In genomic region chr11:22703561-22703960, GRCh38 we compare ENCODE assay signal across 10 cellular contexts. TPM values are rescaled to one million over a fixed set of nuclear protein-coding genes. Genes with fewer than 3 reads are reported as not detected.
A peak's percentile ranks its signal among the peaks of the same experiment; 100 is the strongest.
DNase-seq lines count a peak whose midpoint lies in the region; ATAC-seq and TF ChIP-seq lines count a peak whose summit lies in the region.
"Had no signal": no experiment of that assay in that cellular context is flagged by ENCODE, and none has a peak within 500 bp of the region (broad histone marks: within the 10 kb centered on the region; RNA-seq: fewer than 3 reads in every experiment).

No MANE protein-coding gene starts in this region.

- peak; percentile 40 for ATAC-seq in foreskin keratinocyte
- no peak for ATAC-seq in GM18511 (IDR thresholded peaks at IDR 0.05; ENCODE audit: unreplicated experiment)

- no peaks in the 10 kb centered on the region for H3K27me3 Mint-ChIP-seq in MCF 10A (ENCODE audit: insufficient read depth, unreplicated experiment)

- H3K27ac ChIP-seq in breast epithelium (no peak overlapping the region), foreskin keratinocyte (no peak overlapping the region), skeletal muscle tissue (ENCODE audit: low read depth, low read length) (peak overlapping the region; percentile 19)
- H3K27ac ChIP-seq: WERI-Rb-1 had no signal

- no peaks in the 10 kb centered on the region for H3K9me3 Mint-ChIP-seq in MCF 10A (ENCODE audit: unreplicated experiment)

- no TSS peak for BruUV-seq in MCF 10A (replicated peaks; lab: Mats Ljungman, UMichigan)

- no peaks in the 10 kb centered on the region for H3K27me3 ChIP-seq in breast epithelium
- no peaks in the 10 kb centered on the region for H3K27me3 ChIP-seq in foreskin keratinocyte
- no peaks in the 10 kb centered on the region for H3K27me3 ChIP-seq in skeletal muscle tissue (ENCODE audit: control insufficient read depth in 3 of 3, insufficient read depth in 3 of 3, low read length in 3 of 3)

- TF ChIP-seq CTCF in MCF 10A (IDR thresholded peaks at IDR 0.05; ENCODE audit: unreplicated experiment) (no peak), breast epithelium (IDR thresholded peaks at IDR 0.05) (no peak), foreskin keratinocyte (conservative IDR thresholded peaks at IDR 0.05) (no peak)

- H3K9me3 ChIP-seq in breast epithelium, result no peaks in the 10 kb centered on the region
- no peaks in the 10 kb centered on the region for H3K9me3 ChIP-seq in skeletal muscle tissue (ENCODE audit: control insufficient read depth in 3 of 3, low read length in 3 of 3)

- H3K4me1 Mint-ChIP-seq in MCF 10A (ENCODE audit: insufficient read depth, unreplicated experiment), result peaks cover 6% of the 10 kb centered on the region
- H3K4me1 Mint-ChIP-seq: naive B cell had no signal

- H3K36me3 ChIP-seq in breast epithelium, result no peaks in the 10 kb centered on the region
- no peaks in the 10 kb centered on the region for H3K36me3 ChIP-seq in skeletal muscle tissue (ENCODE audit: control insufficient read depth in 3 of 3, insufficient read depth in 3 of 3, low read length in 3 of 3)
- H3K36me3 ChIP-seq: WERI-Rb-1 had no signal

- DNase-seq in MCF 10A (ENCODE audit: unreplicated experiment), result no peak
- no peak for DNase-seq in breast epithelium (ENCODE audit: low spot score in 2 of 2)
- peak; percentile 89 for DNase-seq in NCI-H748 (lab: John Stamatoyannopoulos, UW; ENCODE audit: unreplicated experiment)
- peak; percentile 14 to 56 for DNase-seq in foreskin keratinocyte
- no peak for DNase-seq in activated CD8-positive, alpha-beta memory T cell treated with anti-CD3 and anti-CD28 coated beads for 24 hours
- DNase-seq in NAMALWA (ENCODE audit: low spot score), result no peak
- DNase-seq: naive B cell, WERI-Rb-1 had no signal

- TF ChIP-seq POLR2A in breast epithelium (IDR thresholded peaks at IDR 0.05), result no peak

- H3K36me3 Mint-ChIP-seq in MCF 10A (ENCODE audit: insufficient read depth, unreplicated experiment), result no peaks in the 10 kb centered on the region
- H3K36me3 Mint-ChIP-seq: naive B cell had no signal

- H3K4me3 Mint-ChIP-seq in MCF 10A (ENCODE audit: unreplicated experiment), result no peak overlapping the region
- H3K4me3 Mint-ChIP-seq: naive B cell had no signal

- H3K27ac Mint-ChIP-seq in MCF 10A (ENCODE audit: low read depth, unreplicated experiment), result peak overlapping the region; percentile 28
- H3K27ac Mint-ChIP-seq: naive B cell had no signal

- H3K4me3 ChIP-seq in breast epithelium, result no peak overlapping the region
- H3K4me3 ChIP-seq in skeletal muscle tissue (ENCODE audit: low read length in 3 of 3), result no peak overlapping the region

- POLR2A ChIA-PET in MCF 10A (lab: Yijun Ruan, JAX), result interaction anchor here (1.8 kb wide), 1 partner anchor 78 kb away, joined by 6 read pairs; the partner anchor contains the start of gene FANCF

- intact Hi-C loops in MCF 10A (cut with micrococcal nuclease), result no loop called here
- intact Hi-C loops in breast epithelium (cut with DNase I; ENCODE audit: low total_unique reads), result no loop called here

- H3K9ac ChIP-seq in skeletal muscle tissue (ENCODE audit: low read depth in 1 of 3, low read length in 3 of 3), result peak overlapping the region in 1 of 3 donors; percentile 6

- H3K4me1 ChIP-seq in breast epithelium (no peaks in the 10 kb centered on the region), foreskin keratinocyte (peaks cover 9% of the 10 kb centered on the region), skeletal muscle tissue (ENCODE audit: control insufficient read depth in 3 of 3, insufficient read depth in 3 of 3, low read length in 3 of 3) (no peaks in the 10 kb centered on the region)

- CTCF ChIA-PET in MCF 10A (lab: Yijun Ruan, JAX), result interaction anchor here (0.6 kb wide), 1 partner anchor 343 kb away, joined by 5 read pairs; no protein-coding TSS in a partner anchor

RNA-seq across cellular contexts. Expression of gene GAS2, which starts 37.1 kb away (rescaled TPM):
- 1.4 TPM in 2 replicates for total RNA-seq in MCF 10A (2022)
- 10 to 100 TPM in 2 of 3 donors, under 1 TPM in 1; 0.96 to 22.1 (median 10.2) TPM for total RNA-seq in breast epithelium
- 0.54 and 0.63 TPM in 2 replicates for total RNA-seq in foreskin keratinocyte
- 0.35 and 0.75 TPM in 2 replicates for polyA plus RNA-seq in foreskin keratinocyte
- 42.8 TPM for total RNA-seq in skeletal muscle tissue

Comparison
In these comparisons a context has a peak if more than half of its experiments do, and no peak if none do; other contexts are left out.
1. DNase-seq: peak in NCI-H748 (single experiment) and foreskin keratinocyte (2 of 2); none in MCF 10A (single experiment), breast epithelium (0 of 2), activated CD8-positive, alpha-beta memory T cell treated with anti-CD3 and anti-CD28 coated beads for 24 hours (single experiment) and NAMALWA (single experiment).